In genomic region chr12:107081778-107082177, GRCh38 we compare ENCODE assay signal across 7 cellular contexts.
"Had no signal": no experiment of that assay in that cellular context is flagged by ENCODE, and none has a peak within 500 bp of the region (broad histone marks: within the 10 kb centered on the region; RNA-seq: fewer than 3 reads in every experiment).

No MANE protein-coding gene starts in this region.

- H3K27ac ChIP-seq: HL-60, KMS-11 had no signal

- FAIRE-seq: HepG2, HTR-8/SVneo had no signal

- H3K9ac ChIP-seq: KMS-11 had no signal

- ATAC-seq: HepG2 had no signal

- H3K4me2 ChIP-seq: KMS-11 had no signal

- DNase-seq: IMR-90, KBM-7, KG1 had no signal
